Comparison of ENCODE assay signal across 1 cellular context in genomic region chr5:177409043-177409801, GRCh38.
A peak's percentile ranks its signal among the peaks of the same experiment; 100 is the strongest.
TF ChIP-seq lines count a peak whose summit lies in the region.

F12 (minus strand) TSS chr5:177409564; CDS start chr5:177409527, 37 bp downstream.

TF ChIP-seq in HepG2, 621 proteins besides CTCF, POLR2A, EP300 and RAD21 (continued from another document and continues in another):
- TF ChIP-seq ZNF280B (CRISPR knock-in tag; IDR thresholded peaks at IDR 0.05; ENCODE audit: borderline replicate concordance) (no peak; the same call in 1 of the 2 replicates), U2AF1 (optimal IDR thresholded peaks at IDR 0.05; ENCODE audit: low read depth, low read length) (no peak), ZNF510 (CRISPR knock-in tag; IDR thresholded peaks at IDR 0.05; ENCODE audit: low read depth) (no peak), ZNF670 (CRISPR knock-in tag; IDR thresholded peaks at IDR 0.05; ENCODE audit: borderline replicate concordance) (no peak), ZNF292 (CRISPR knock-in tag; IDR thresholded peaks at IDR 0.05; ENCODE audit: borderline replicate concordance, low read depth) (peak; percentile 86; the same call in 1 of the 2 replicates), ZNF512 (CRISPR knock-in tag; IDR thresholded peaks at IDR 0.05) (no peak; the same call in 1 of the 2 replicates), PAX8 (CRISPR knock-in tag; IDR thresholded peaks at IDR 0.05; ENCODE audit: borderline replicate concordance) (no peak), GTF2F1 (IDR thresholded peaks at IDR 0.05; ENCODE audit: low read length) (no peak), JARID2 (CRISPR knock-in tag; IDR thresholded peaks at IDR 0.05; ENCODE audit: insufficient replicate concordance) (no peak), MTA3 (CRISPR knock-in tag; IDR thresholded peaks at IDR 0.05) (no peak), HOMEZ (CRISPR knock-in tag; IDR thresholded peaks at IDR 0.05; ENCODE audit: low read depth) (no peak), ZNF18 (CRISPR knock-in tag; IDR thresholded peaks at IDR 0.05; ENCODE audit: insufficient replicate concordance) (no peak), RBM39 (IDR thresholded peaks at IDR 0.05; ENCODE audit: low read depth, low read length, poor library complexity, severe bottlenecking) (no peak), ZNF207 (IDR thresholded peaks at IDR 0.05; ENCODE audit: borderline replicate concordance) (no peak), JUNB (CRISPR knock-in tag; IDR thresholded peaks at IDR 0.05; ENCODE audit: borderline replicate concordance) (no peak), REL (CRISPR knock-in tag; conservative IDR thresholded peaks at IDR 0.05) (no peak), NFYC (CRISPR knock-in tag; IDR thresholded peaks at IDR 0.05) (no peak), PITX1 (CRISPR knock-in tag; IDR thresholded peaks at IDR 0.05) (peak; percentile 68), NFE2L1 (CRISPR knock-in tag; IDR thresholded peaks at IDR 0.05; ENCODE audit: borderline replicate concordance) (no peak), JUND (CRISPR knock-in tag; IDR thresholded peaks at IDR 0.05) (no peak), KMT2A (CRISPR knock-in tag; IDR thresholded peaks at IDR 0.05) (0 out of 2 replicates have a peak, but pooled peaks have one; percentile 13), DNMT1 (CRISPR knock-in tag; IDR thresholded peaks at IDR 0.05) (no peak), ZNF563 (CRISPR knock-in tag; IDR thresholded peaks at IDR 0.05) (no peak), ATF5 (CRISPR knock-in tag; IDR thresholded peaks at IDR 0.05; ENCODE audit: low read depth) (no peak), STAT6 (CRISPR knock-in tag; IDR thresholded peaks at IDR 0.05; ENCODE audit: borderline replicate concordance) (no peak), ZNF333 (CRISPR knock-in tag; IDR thresholded peaks at IDR 0.05; ENCODE audit: borderline replicate concordance) (no peak), THYN1 (CRISPR knock-in tag; IDR thresholded peaks at IDR 0.05; ENCODE audit: borderline replicate concordance, low read depth) (no peak), ZNF75D (CRISPR knock-in tag; IDR thresholded peaks at IDR 0.05; ENCODE audit: borderline replicate concordance) (no peak), FOXA3 (CRISPR knock-in tag; IDR thresholded peaks at IDR 0.05) (0 out of 2 replicates have a peak, but pooled peaks have one; percentile 17), CEBPZ (IDR thresholded peaks at IDR 0.05; ENCODE audit: low read length) (no peak), DMTF1 (CRISPR knock-in tag; IDR thresholded peaks at IDR 0.05) (no peak), ELF1 (CRISPR knock-in tag; IDR thresholded peaks at IDR 0.05) (0 out of 2 replicates have a peak, but pooled peaks have one; percentile 31), THAP7 (CRISPR knock-in tag; IDR thresholded peaks at IDR 0.05) (no peak), EED (CRISPR knock-in tag; IDR thresholded peaks at IDR 0.05) (no peak), FOSL1 (CRISPR knock-in tag; IDR thresholded peaks at IDR 0.05; ENCODE audit: borderline replicate concordance) (no peak), FOXJ3 (CRISPR knock-in tag; IDR thresholded peaks at IDR 0.05; ENCODE audit: borderline replicate concordance) (no peak), HIVEP1 (CRISPR knock-in tag; IDR thresholded peaks at IDR 0.05) (no peak; the same call in 1 of the 2 replicates), SUZ12 (IDR thresholded peaks at IDR 0.05; ENCODE audit: low read depth, low read length) (no peak), SRSF9 (IDR thresholded peaks at IDR 0.05; ENCODE audit: borderline replicate concordance, insufficient read depth, low read depth, low read length, poor library complexity, severe bottlenecking) (no peak), RAD51 (IDR thresholded peaks at IDR 0.05; ENCODE audit: borderline replicate concordance) (no peak), ZBTB34 (CRISPR knock-in tag; IDR thresholded peaks at IDR 0.05) (peak; percentile 69; the same call in 1 of the 2 replicates), ZKSCAN5 (CRISPR knock-in tag; IDR thresholded peaks at IDR 0.05) (no peak)
